ENCODE assay signal across 1 cellular context in the genomic region with DNA sequence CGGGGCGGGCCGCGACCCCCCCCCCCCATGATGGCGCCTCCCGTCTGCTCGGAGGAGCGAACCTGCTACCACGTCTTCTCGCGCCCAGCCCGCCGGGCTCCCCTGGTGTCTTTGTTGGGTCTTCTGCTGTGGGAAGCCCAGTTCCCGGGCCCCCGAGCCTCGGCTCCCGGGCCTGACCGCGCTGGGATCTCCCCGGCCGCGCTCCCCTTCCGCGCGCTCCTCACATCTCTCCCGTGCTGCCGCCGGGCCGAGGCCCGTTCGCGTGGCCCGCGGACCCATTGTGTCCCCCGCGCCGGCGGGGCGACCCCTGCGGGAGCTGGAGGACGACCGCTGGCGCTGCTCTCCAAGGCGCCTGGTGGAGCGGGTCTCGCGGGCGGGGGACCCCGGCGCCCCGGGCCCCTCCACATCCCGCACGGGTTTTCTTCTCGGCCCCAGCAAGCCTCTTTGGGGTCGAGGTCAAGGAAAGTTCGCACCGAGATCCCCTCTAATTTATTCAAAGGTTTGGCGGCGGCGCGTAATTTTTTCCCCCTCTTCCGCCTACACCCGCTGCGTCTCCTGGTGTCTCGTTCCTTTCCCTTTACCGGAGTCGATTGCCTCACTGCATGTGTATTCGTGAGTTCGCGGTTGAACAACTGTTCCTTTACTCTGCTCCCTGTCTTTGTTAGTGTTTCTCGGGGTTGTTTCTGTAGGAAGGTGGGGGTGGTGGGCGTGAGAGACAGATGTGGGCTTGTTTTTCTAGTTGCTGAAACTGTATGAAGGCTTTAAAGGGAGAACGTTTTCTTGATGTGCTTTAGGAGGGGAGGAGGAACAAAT.
A peak's percentile ranks its signal among the peaks of the same experiment; 100 is the strongest.
TF ChIP-seq lines count a peak whose summit lies in the region.

No MANE protein-coding gene starts in this region.

TF ChIP-seq in GM12878, 131 proteins besides CTCF, POLR2A, EP300 and RAD21 (continued from another document):
- no peak for TF ChIP-seq ZNF687 (IDR thresholded peaks at IDR 0.05)
- 0 out of 4 replicates have a peak, but pooled peaks of 1 of the 2 experiments have one; percentile 19 for TF ChIP-seq ETV6 (conservative IDR thresholded peaks at IDR 0.05 in 1 of 2, IDR thresholded peaks at IDR 0.05 in 1 of 2; ENCODE audit: borderline replicate concordance in 1 of 2, low read depth in 1 of 2)
- TF ChIP-seq GABPA (IDR thresholded peaks at IDR 0.05; ENCODE audit: low read depth) = 0 out of 2 replicates have a peak, but pooled peaks have one; percentile 8
- TF ChIP-seq NFIC (IDR thresholded peaks at IDR 0.05; ENCODE audit: low read depth, low read length) = peak; percentile 48; the same call in 1 of the 2 replicates
- TF ChIP-seq ZBED1 (IDR thresholded peaks at IDR 0.05; ENCODE audit: borderline replicate concordance) = peak; percentile 25; the same call in 1 of the 2 replicates
- TF ChIP-seq EED (IDR thresholded peaks at IDR 0.05; ENCODE audit: low read depth) = peak; percentile 31; the same call in 1 of the 2 replicates
- TF ChIP-seq CREB1 (IDR thresholded peaks at IDR 0.05; ENCODE audit: low read depth) = peak; percentile 58; the same call in 1 of the 2 replicates
- TF ChIP-seq RUNX3 (IDR thresholded peaks at IDR 0.05; ENCODE audit: low read length) = peak; percentile 60; the same call in 1 of the 2 replicates
- peak in 1 of 2 experiments; percentile 47; a peak in 1 of 3 replicates for TF ChIP-seq EGR1 (IDR thresholded peaks at IDR 0.05; ENCODE audit: borderline replicate concordance in 1 of 2, low read depth in 2 of 2, low read length in 2 of 2)
- TF ChIP-seq SREBF1 (IDR thresholded peaks at IDR 0.05; ENCODE audit: low read length) = no peak
- peak; percentile 21; the same call in 1 of the 2 replicates for TF ChIP-seq JUNB (IDR thresholded peaks at IDR 0.05)
- TF ChIP-seq PML (IDR thresholded peaks at IDR 0.05; ENCODE audit: low read length) = peak; percentile 60; the same call in 1 of the 2 replicates
- TF ChIP-seq BCL11A (IDR thresholded peaks at IDR 0.05; ENCODE audit: low read depth, low read length) = no peak
- peak; percentile 21; the same call in 1 of the 2 replicates for TF ChIP-seq TBL1XR1 (IDR thresholded peaks at IDR 0.05; ENCODE audit: low read depth, low read length)
- peak; percentile 72; the same call in 1 of the 2 replicates for TF ChIP-seq YY1 (IDR thresholded peaks at IDR 0.05; ENCODE audit: low read depth, low read length)
- peak; percentile 32; the same call in 1 of the 2 replicates for TF ChIP-seq CBFB (IDR thresholded peaks at IDR 0.05; ENCODE audit: low read depth)
- TF ChIP-seq TAF1 (IDR thresholded peaks at IDR 0.05; ENCODE audit: borderline replicate concordance, low read depth, low read length) = peak; percentile 9; the same call in 1 of the 2 replicates
- no peak for TF ChIP-seq RAD51 (IDR thresholded peaks at IDR 0.05)
TF ChIP-seq in GM12878: peak in this region for 15.
